Comparison of ENCODE assay signal across 10 cellular contexts in genomic region chr10:61024801-61025201, GRCh38.
DNase-seq lines count a peak whose midpoint lies in the region; ATAC-seq and TF ChIP-seq lines count a peak whose summit lies in the region.
"Had no signal": no experiment of that assay in that cellular context is flagged by ENCODE, and none has a peak within 500 bp of the region (broad histone marks: within the 10 kb centered on the region; RNA-seq: fewer than 3 reads in every experiment).

No MANE protein-coding gene starts in this region.

- intact Hi-C loops in CD4-positive, alpha-beta memory T cell (cut with micrococcal nuclease): no loop called here

- H3K36me3 Mint-ChIP-seq in CD4-positive, alpha-beta memory T cell: no peaks in the 10 kb centered on the region

- CTCF ChIA-PET in CD4-positive, alpha-beta memory T cell (lab: Charles Lee; ENCODE audit: partially characterized antibody): interaction anchor here (1.4 kb wide), 1 partner anchor 23 kb away, joined by 3 read pairs; no protein-coding TSS in a partner anchor

- no peak for ATAC-seq in HG03045 (IDR thresholded peaks at IDR 0.05; ENCODE audit: unreplicated experiment)
- ATAC-seq: activated naive CD8-positive, alpha-beta T cell treated with anti-CD3 and anti-CD28 coated beads, Interleukin-2, amount 50 U/mL, for 24 hours had no signal

- H3K27ac Mint-ChIP-seq in CD4-positive, alpha-beta memory T cell: no peak overlapping the region
- H3K27ac Mint-ChIP-seq: activated naive CD8-positive, alpha-beta T cell treated with anti-CD3 and anti-CD28 coated beads, Interleukin-2, amount 50 U/mL, for 24 hours had no signal

- H3K9me3 Mint-ChIP-seq in CD4-positive, alpha-beta memory T cell: no peaks in the 10 kb centered on the region
- H3K9me3 Mint-ChIP-seq: activated naive CD8-positive, alpha-beta T cell treated with anti-CD3 and anti-CD28 coated beads, Interleukin-2, amount 50 U/mL, for 24 hours had no signal

- H3K4me1 ChIP-seq in CD4-positive, alpha-beta memory T cell (ENCODE audit: insufficient read depth, low read length): no peaks in the 10 kb centered on the region

- H3K36me3 ChIP-seq in CD4-positive, alpha-beta memory T cell (ENCODE audit: insufficient read depth, low read length): no peaks in the 10 kb centered on the region

- DNase-seq in GM13977 (ENCODE audit: low spot score) (no peak), NCI-H460 (ENCODE audit: extremely low read depth, low read depth) (peak; percentile 21), epithelial cell of proximal tubule (ENCODE audit: low read depth) (no peak), retina (peak; percentile 30), mucosa of gallbladder (ENCODE audit: low spot score) (no peak)
- no peak for DNase-seq in CD4-positive, alpha-beta memory T cell
- DNase-seq in stimulated activated naive CD4-positive, alpha-beta T cell treated with Interleukin-2 at 50 U/mL for 16 hours (lab: John Stamatoyannopoulos, UW): no peak
- DNase-seq: activated naive CD8-positive, alpha-beta T cell treated with anti-CD3 and anti-CD28 coated beads, Interleukin-2, amount 50 U/mL, for 24 hours; small intestine had no signal

- no peaks in the 10 kb centered on the region for H3K27me3 ChIP-seq in CD4-positive, alpha-beta memory T cell (ENCODE audit: insufficient read depth, low read length)

- in situ Hi-C loops in GM13977 (cut with MboI; ENCODE audit: low pct_unique_long_range_greater_than_20kb, low sequenced_read_pairs, unreplicated experiment): no loop called here

- peaks cover 1 to 11% of the 10 kb centered on the region in 2 donors for H3K27me3 Mint-ChIP-seq in CD4-positive, alpha-beta memory T cell

- no peak overlapping the region for H3K4me3 ChIP-seq in epithelial cell of proximal tubule (ENCODE audit: low read depth, low read length)
- H3K4me3 ChIP-seq in CD4-positive, alpha-beta memory T cell (ENCODE audit: low read length in 2 of 2): no peak overlapping the region

- H3K4me1 Mint-ChIP-seq in CD4-positive, alpha-beta memory T cell: no peaks in the 10 kb centered on the region
- H3K4me1 Mint-ChIP-seq: activated naive CD8-positive, alpha-beta T cell treated with anti-CD3 and anti-CD28 coated beads, Interleukin-2, amount 50 U/mL, for 24 hours had no signal

- no peak overlapping the region for H3K4me3 Mint-ChIP-seq in CD4-positive, alpha-beta memory T cell
- H3K4me3 Mint-ChIP-seq: activated naive CD8-positive, alpha-beta T cell treated with anti-CD3 and anti-CD28 coated beads, Interleukin-2, amount 50 U/mL, for 24 hours had no signal

- TF ChIP-seq CTCF in GM13977 (IDR thresholded peaks at IDR 0.05; ENCODE audit: extremely low read depth, insufficient read depth, missing control alignments) (peak; percentile 41), epithelial cell of proximal tubule (conservative IDR thresholded peaks at IDR 0.05; ENCODE audit: low read depth, low read length) (peak; percentile 84)

- H3K9me3 ChIP-seq in CD4-positive, alpha-beta memory T cell (ENCODE audit: control insufficient read depth in 1 of 2, low read length in 2 of 2): no peaks in the 10 kb centered on the region

- POLR2A ChIA-PET in CD4-positive, alpha-beta memory T cell (lab: Charles Lee; ENCODE audit: partially characterized antibody): no interaction called here

- H3K27ac ChIP-seq in CD4-positive, alpha-beta memory T cell (ENCODE audit: low read depth, low read length): no peak overlapping the region

Comparison
In these comparisons a context has a peak if more than half of its experiments do, and no peak if none do; other contexts are left out.
1. DNase-seq: peak in NCI-H460 (single experiment) and retina (single experiment); none in GM13977 (single experiment), epithelial cell of proximal tubule (single experiment), CD4-positive, alpha-beta memory T cell (0 of 5), stimulated activated naive CD4-positive, alpha-beta T cell treated with Interleukin-2 at 50 U/mL for 16 hours (single experiment) and mucosa of gallbladder (single experiment).